In genomic region chr1:161219078-161219892, GRCh38 we compare ENCODE assay signal across 1 cellular context.
A peak's percentile ranks its signal among the peaks of the same experiment; 100 is the strongest.
TF ChIP-seq lines count a peak whose summit lies in the region.

No MANE protein-coding gene starts in this region.

TF ChIP-seq in HepG2, 621 proteins besides CTCF, POLR2A, EP300 and RAD21 (continued from another document and continues in another):
- TF ChIP-seq, protein P1, sequence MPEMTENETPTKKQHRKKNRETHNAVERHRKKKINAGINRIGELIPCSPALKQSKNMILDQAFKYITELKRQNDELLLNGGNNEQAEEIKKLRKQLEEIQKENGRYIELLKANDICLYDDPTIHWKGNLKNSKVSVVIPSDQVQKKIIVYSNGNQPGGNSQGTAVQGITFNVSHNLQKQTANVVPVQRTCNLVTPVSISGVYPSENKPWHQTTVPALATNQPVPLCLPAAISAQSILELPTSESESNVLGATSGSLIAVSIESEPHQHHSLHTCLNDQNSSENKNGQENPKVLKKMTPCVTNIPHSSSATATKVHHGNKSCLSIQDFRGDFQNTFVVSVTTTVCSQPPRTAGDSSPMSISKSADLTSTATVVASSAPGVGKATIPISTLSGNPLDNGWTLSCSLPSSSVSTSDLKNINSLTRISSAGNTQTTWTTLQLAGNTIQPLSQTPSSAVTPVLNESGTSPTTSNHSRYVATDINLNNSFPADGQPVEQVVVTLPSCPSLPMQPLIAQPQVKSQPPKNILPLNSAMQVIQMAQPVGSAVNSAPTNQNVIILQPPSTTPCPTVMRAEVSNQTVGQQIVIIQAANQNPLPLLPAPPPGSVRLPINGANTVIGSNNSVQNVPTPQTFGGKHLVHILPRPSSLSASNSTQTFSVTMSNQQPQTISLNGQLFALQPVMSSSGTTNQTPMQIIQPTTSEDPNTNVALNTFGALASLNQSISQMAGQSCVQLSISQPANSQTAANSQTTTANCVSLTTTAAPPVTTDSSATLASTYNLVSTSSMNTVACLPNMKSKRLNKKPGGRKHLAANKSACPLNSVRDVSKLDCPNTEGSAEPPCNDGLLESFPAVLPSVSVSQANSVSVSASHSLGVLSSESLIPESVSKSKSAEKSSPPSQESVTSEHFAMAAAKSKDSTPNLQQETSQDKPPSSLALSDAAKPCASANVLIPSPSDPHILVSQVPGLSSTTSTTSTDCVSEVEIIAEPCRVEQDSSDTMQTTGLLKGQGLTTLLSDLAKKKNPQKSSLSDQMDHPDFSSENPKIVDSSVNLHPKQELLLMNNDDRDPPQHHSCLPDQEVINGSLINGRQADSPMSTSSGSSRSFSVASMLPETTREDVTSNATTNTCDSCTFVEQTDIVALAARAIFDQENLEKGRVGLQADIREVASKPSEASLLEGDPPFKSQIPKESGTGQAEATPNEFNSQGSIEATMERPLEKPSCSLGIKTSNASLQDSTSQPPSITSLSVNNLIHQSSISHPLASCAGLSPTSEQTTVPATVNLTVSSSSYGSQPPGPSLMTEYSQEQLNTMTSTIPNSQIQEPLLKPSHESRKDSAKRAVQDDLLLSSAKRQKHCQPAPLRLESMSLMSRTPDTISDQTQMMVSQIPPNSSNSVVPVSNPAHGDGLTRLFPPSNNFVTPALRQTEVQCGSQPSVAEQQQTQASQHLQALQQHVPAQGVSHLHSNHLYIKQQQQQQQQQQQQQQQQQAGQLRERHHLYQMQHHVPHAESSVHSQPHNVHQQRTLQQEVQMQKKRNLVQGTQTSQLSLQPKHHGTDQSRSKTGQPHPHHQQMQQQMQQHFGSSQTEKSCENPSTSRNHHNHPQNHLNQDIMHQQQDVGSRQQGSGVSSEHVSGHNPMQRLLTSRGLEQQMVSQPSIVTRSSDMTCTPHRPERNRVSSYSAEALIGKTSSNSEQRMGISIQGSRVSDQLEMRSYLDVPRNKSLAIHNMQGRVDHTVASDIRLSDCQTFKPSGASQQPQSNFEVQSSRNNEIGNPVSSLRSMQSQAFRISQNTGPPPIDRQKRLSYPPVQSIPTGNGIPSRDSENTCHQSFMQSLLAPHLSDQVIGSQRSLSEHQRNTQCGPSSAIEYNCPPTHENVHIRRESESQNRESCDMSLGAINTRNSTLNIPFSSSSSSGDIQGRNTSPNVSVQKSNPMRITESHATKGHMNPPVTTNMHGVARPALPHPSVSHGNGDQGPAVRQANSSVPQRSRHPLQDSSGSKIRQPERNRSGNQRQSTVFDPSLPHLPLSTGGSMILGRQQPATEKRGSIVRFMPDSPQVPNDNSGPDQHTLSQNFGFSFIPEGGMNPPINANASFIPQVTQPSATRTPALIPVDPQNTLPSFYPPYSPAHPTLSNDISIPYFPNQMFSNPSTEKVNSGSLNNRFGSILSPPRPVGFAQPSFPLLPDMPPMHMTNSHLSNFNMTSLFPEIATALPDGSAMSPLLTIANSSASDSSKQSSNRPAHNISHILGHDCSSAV (CRISPR knock-in tag; IDR thresholded peaks at IDR 0.05; ENCODE audit: borderline replicate concordance) = no peak
- TF ChIP-seq HDAC6 (IDR thresholded peaks at IDR 0.05; ENCODE audit: low read depth, low read length) (no peak), FIP1L1 (IDR thresholded peaks at IDR 0.05; ENCODE audit: borderline replicate concordance, insufficient read depth, low read depth, low read length) (no peak), PRMT3 (CRISPR knock-in tag; IDR thresholded peaks at IDR 0.05; ENCODE audit: borderline replicate concordance, low read depth) (peak; percentile 56; the same call in 1 of the 2 replicates), ZNF331 (CRISPR knock-in tag; IDR thresholded peaks at IDR 0.05) (no peak), CAMTA2 (CRISPR knock-in tag; IDR thresholded peaks at IDR 0.05; ENCODE audit: borderline replicate concordance) (peak; percentile 15; the same call in 1 of the 2 replicates), ZNF101 (CRISPR knock-in tag; IDR thresholded peaks at IDR 0.05; ENCODE audit: borderline replicate concordance, low read depth) (no peak), ATF7 (IDR thresholded peaks at IDR 0.05) (no peak), ATF7 (CRISPR knock-in tag; IDR thresholded peaks at IDR 0.05) (no peak), AKNA (CRISPR knock-in tag; IDR thresholded peaks at IDR 0.05; ENCODE audit: borderline replicate concordance) (no peak), PHF5A (CRISPR knock-in tag; IDR thresholded peaks at IDR 0.05; ENCODE audit: low read depth, unreplicated experiment) (no peak), TCF7 (IDR thresholded peaks at IDR 0.05; ENCODE audit: low read depth) (no peak), RFXAP (CRISPR knock-in tag; IDR thresholded peaks at IDR 0.05; ENCODE audit: borderline replicate concordance) (no peak), ZFP82 (CRISPR knock-in tag; IDR thresholded peaks at IDR 0.05; ENCODE audit: borderline replicate concordance) (0 out of 2 replicates have a peak, but pooled peaks have one; percentile 7), POLR2AphosphoS5 (IDR thresholded peaks at IDR 0.05; ENCODE audit: low read depth, low read length) (peak; percentile 65), SALL2 (CRISPR knock-in tag; IDR thresholded peaks at IDR 0.05) (0 out of 2 replicates have a peak, but pooled peaks have one; percentile 41), BRCA1 (CRISPR knock-in tag; IDR thresholded peaks at IDR 0.05) (peak; percentile 72), ZNF619 (CRISPR knock-in tag; IDR thresholded peaks at IDR 0.05) (no peak), PREB (CRISPR knock-in tag; IDR thresholded peaks at IDR 0.05) (no peak), SCMH1 (CRISPR knock-in tag; IDR thresholded peaks at IDR 0.05; ENCODE audit: borderline replicate concordance) (no peak), TP53 (CRISPR knock-in tag; conservative IDR thresholded peaks at IDR 0.05) (0 out of 2 replicates have a peak, but pooled peaks have one; percentile 23), SIN3A (IDR thresholded peaks at IDR 0.05; ENCODE audit: borderline replicate concordance, low read depth, low read length) (0 out of 2 replicates have a peak, but pooled peaks have one; percentile 44), ZNF850 (CRISPR knock-in tag; conservative IDR thresholded peaks at IDR 0.05) (no peak), ZNF709 (CRISPR knock-in tag; IDR thresholded peaks at IDR 0.05) (peak; percentile 62; the same call in 1 of the 2 replicates)
- TF ChIP-seq, protein P2, sequence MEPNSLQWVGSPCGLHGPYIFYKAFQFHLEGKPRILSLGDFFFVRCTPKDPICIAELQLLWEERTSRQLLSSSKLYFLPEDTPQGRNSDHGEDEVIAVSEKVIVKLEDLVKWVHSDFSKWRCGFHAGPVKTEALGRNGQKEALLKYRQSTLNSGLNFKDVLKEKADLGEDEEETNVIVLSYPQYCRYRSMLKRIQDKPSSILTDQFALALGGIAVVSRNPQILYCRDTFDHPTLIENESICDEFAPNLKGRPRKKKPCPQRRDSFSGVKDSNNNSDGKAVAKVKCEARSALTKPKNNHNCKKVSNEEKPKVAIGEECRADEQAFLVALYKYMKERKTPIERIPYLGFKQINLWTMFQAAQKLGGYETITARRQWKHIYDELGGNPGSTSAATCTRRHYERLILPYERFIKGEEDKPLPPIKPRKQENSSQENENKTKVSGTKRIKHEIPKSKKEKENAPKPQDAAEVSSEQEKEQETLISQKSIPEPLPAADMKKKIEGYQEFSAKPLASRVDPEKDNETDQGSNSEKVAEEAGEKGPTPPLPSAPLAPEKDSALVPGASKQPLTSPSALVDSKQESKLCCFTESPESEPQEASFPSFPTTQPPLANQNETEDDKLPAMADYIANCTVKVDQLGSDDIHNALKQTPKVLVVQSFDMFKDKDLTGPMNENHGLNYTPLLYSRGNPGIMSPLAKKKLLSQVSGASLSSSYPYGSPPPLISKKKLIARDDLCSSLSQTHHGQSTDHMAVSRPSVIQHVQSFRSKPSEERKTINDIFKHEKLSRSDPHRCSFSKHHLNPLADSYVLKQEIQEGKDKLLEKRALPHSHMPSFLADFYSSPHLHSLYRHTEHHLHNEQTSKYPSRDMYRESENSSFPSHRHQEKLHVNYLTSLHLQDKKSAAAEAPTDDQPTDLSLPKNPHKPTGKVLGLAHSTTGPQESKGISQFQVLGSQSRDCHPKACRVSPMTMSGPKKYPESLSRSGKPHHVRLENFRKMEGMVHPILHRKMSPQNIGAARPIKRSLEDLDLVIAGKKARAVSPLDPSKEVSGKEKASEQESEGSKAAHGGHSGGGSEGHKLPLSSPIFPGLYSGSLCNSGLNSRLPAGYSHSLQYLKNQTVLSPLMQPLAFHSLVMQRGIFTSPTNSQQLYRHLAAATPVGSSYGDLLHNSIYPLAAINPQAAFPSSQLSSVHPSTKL (CRISPR knock-in tag; IDR thresholded peaks at IDR 0.05) = 0 out of 2 replicates have a peak, but pooled peaks have one; percentile 1
- TF ChIP-seq, protein P3, sequence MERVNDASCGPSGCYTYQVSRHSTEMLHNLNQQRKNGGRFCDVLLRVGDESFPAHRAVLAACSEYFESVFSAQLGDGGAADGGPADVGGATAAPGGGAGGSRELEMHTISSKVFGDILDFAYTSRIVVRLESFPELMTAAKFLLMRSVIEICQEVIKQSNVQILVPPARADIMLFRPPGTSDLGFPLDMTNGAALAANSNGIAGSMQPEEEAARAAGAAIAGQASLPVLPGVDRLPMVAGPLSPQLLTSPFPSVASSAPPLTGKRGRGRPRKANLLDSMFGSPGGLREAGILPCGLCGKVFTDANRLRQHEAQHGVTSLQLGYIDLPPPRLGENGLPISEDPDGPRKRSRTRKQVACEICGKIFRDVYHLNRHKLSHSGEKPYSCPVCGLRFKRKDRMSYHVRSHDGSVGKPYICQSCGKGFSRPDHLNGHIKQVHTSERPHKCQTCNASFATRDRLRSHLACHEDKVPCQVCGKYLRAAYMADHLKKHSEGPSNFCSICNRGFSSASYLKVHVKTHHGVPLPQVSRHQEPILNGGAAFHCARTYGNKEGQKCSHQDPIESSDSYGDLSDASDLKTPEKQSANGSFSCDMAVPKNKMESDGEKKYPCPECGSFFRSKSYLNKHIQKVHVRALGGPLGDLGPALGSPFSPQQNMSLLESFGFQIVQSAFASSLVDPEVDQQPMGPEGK (CRISPR knock-in tag; IDR thresholded peaks at IDR 0.05) = peak; percentile 2
- TF ChIP-seq, protein P4, sequence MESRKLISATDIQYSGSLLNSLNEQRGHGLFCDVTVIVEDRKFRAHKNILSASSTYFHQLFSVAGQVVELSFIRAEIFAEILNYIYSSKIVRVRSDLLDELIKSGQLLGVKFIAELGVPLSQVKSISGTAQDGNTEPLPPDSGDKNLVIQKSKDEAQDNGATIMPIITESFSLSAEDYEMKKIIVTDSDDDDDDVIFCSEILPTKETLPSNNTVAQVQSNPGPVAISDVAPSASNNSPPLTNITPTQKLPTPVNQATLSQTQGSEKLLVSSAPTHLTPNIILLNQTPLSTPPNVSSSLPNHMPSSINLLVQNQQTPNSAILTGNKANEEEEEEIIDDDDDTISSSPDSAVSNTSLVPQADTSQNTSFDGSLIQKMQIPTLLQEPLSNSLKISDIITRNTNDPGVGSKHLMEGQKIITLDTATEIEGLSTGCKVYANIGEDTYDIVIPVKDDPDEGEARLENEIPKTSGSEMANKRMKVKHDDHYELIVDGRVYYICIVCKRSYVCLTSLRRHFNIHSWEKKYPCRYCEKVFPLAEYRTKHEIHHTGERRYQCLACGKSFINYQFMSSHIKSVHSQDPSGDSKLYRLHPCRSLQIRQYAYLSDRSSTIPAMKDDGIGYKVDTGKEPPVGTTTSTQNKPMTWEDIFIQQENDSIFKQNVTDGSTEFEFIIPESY (CRISPR knock-in tag; IDR thresholded peaks at IDR 0.05) = no peak
- TF ChIP-seq, protein P5, sequence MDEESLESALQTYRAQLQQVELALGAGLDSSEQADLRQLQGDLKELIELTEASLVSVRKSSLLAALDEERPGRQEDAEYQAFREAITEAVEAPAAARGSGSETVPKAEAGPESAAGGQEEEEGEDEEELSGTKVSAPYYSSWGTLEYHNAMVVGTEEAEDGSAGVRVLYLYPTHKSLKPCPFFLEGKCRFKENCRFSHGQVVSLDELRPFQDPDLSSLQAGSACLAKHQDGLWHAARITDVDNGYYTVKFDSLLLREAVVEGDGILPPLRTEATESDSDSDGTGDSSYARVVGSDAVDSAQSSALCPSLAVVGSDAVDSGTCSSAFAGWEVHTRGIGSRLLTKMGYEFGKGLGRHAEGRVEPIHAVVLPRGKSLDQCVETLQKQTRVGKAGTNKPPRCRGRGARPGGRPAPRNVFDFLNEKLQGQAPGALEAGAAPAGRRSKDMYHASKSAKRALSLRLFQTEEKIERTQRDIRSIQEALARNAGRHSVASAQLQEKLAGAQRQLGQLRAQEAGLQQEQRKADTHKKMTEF (CRISPR knock-in tag; IDR thresholded peaks at IDR 0.05) = 0 out of 2 replicates have a peak, but pooled peaks have one; percentile 19
